Comparison of ENCODE assay signal across 12 cellular contexts in genomic region chr13:109275848-109276247, GRCh38.
DNase-seq lines count a peak whose midpoint lies in the region; ATAC-seq and TF ChIP-seq lines count a peak whose summit lies in the region.
"Had no signal": no experiment of that assay in that cellular context is flagged by ENCODE, and none has a peak within 500 bp of the region (broad histone marks: within the 10 kb centered on the region; RNA-seq: fewer than 3 reads in every experiment).

No MANE protein-coding gene starts in this region.

- H3K4me2 ChIP-seq in HCT116 (ENCODE audit: low read length): no peak overlapping the region

- RAD21 ChIA-PET in HCT116 (lab: Charles Lee; ENCODE audit: low non-redundant PET in 1 of 2, low total read pairs in 2 of 2, uncharacterized antibody in 2 of 2, unreplicated experiment in 2 of 2): no interaction called here

- no peak overlapping the region for H2AFZ ChIP-seq in ACC112 (ENCODE audit: low read length, unreplicated experiment)
- no peak overlapping the region for H2AFZ ChIP-seq in HCT116 (ENCODE audit: low read depth, low read length, poor library complexity, severe bottlenecking)

- H4K20me1 ChIP-seq in HCT116 (ENCODE audit: insufficient read depth): no peaks in the 10 kb centered on the region

- H3K36me3 ChIP-seq in ACC112 (ENCODE audit: insufficient read depth, low read length): no peaks in the 10 kb centered on the region
- H3K36me3 ChIP-seq in HCT116 (ENCODE audit: control insufficient read depth in 1 of 2, insufficient read depth in 2 of 2, low read length in 2 of 2): no peaks in the 10 kb centered on the region
- H3K36me3 ChIP-seq: esophagus squamous epithelium had no signal

- H3K27me3 ChIP-seq in ACC112 (ENCODE audit: insufficient read depth, low read length) (no peaks in the 10 kb centered on the region), HCT116 (ENCODE audit: insufficient read depth, low read length) (no peaks in the 10 kb centered on the region)
- H3K27me3 ChIP-seq: esophagus squamous epithelium had no signal

- intact Hi-C loops in HCT116 (cut with micrococcal nuclease): loop anchor here (2.0 to 10.0 kb wide), 2 partner anchors 311 to 511 kb away; partner anchors contain the start of gene IRS2

- in situ Hi-C loops in GM13976 (cut with MboI; ENCODE audit: low sequenced_read_pairs, unreplicated experiment): no loop called here

- no peak overlapping the region for H3K9ac ChIP-seq in HCT116 (ENCODE audit: low read length)

- CTCF ChIA-PET in HCT116 (lab: Charles Lee): no interaction called here

- H3K4me3 ChIP-seq in ACC112 (ENCODE audit: low read depth, low read length) (no peak overlapping the region), HCT116 (replicated peaks in 1 of 2; ENCODE audit: low read depth in 1 of 2, low read length in 2 of 2) (no peak overlapping the region)
- H3K4me3 ChIP-seq: esophagus squamous epithelium had no signal

- no peak for TF ChIP-seq POLR2A in HCT116 (IDR thresholded peaks at IDR 0.05; ENCODE audit: borderline replicate concordance, extremely low read depth, insufficient read depth, insufficient read length)

- peak; percentile 4 to 77 (median 66); a peak in 4 of 6 replicates for TF ChIP-seq CTCF in HCT116 (IDR thresholded peaks at IDR 0.05 in 2 of 3, conservative IDR thresholded peaks at IDR 0.05 in 1 of 3; ENCODE audit: borderline replicate concordance in 1 of 3, insufficient read depth in 1 of 3, low read depth in 2 of 3, low read length in 2 of 3)
- no peak for TF ChIP-seq CTCF in GM13976 (IDR thresholded peaks at IDR 0.05; ENCODE audit: borderline replicate concordance, control extremely low read depth, extremely low read depth, insufficient read depth, missing control alignments)

- POLR2A ChIA-PET in HCT116 (lab: Charles Lee): no interaction called here

- ATAC-seq in HCT116: peak; percentile 28
- peak; percentile 87 for ATAC-seq in left lobe of liver
- no peak for ATAC-seq in GM21576 (IDR thresholded peaks at IDR 0.05; ENCODE audit: unreplicated experiment)
- ATAC-seq in HG03196 (IDR thresholded peaks at IDR 0.05; ENCODE audit: unreplicated experiment): no peak
- ATAC-seq: T-cell had no signal

- H3K9me2 ChIP-seq in HCT116 (ENCODE audit: insufficient read depth): no peaks in the 10 kb centered on the region

- no peaks in the 10 kb centered on the region for H3K9me3 ChIP-seq in HCT116 (ENCODE audit: control insufficient read depth in 1 of 2, insufficient read depth in 1 of 2, low read depth in 1 of 2, low read length in 2 of 2)
- H3K9me3 ChIP-seq: esophagus squamous epithelium had no signal

- BruUV-seq in HCT116 (replicated peaks; lab: Mats Ljungman, UMichigan): no TSS peak

- H3K4me1 ChIP-seq in ACC112 (ENCODE audit: control insufficient read depth, insufficient read depth, low read length, unreplicated experiment) (peaks cover 37% of the 10 kb centered on the region), HCT116 (ENCODE audit: control insufficient read depth in 1 of 2, insufficient read depth in 2 of 2, low read length in 2 of 2) (peaks cover 38 to 48% of the 10 kb centered on the region in 2 experiments)

- H3K27ac ChIP-seq in ACC112 (ENCODE audit: low read depth, low read length): peak overlapping the region; percentile 99; the same call in 1 of the 2 replicates
- no peak overlapping the region for H3K27ac ChIP-seq in HCT116 (ENCODE audit: low read depth, low read length)
- H3K27ac ChIP-seq: esophagus squamous epithelium had no signal

- peak; percentile 28; the same call in 1 of the 2 replicates for TF ChIP-seq RAD21 in HCT116 (IDR thresholded peaks at IDR 0.05; ENCODE audit: low read depth)

- no peaks in the 10 kb centered on the region for H3K79me2 ChIP-seq in ACC112 (ENCODE audit: control insufficient read depth, insufficient read depth, low read length, unreplicated experiment)
- H3K79me2 ChIP-seq in HCT116 (ENCODE audit: insufficient read depth, low read length): peaks cover 17% of the 10 kb centered on the region

- no peak for DNase-seq in HCT116 (ENCODE audit: low read depth, low spot score)
- DNase-seq in amniotic epithelial cell (ENCODE audit: low read depth): peak; percentile 57
- no peak for DNase-seq in left lobe of liver (ENCODE audit: low spot score)
- no peak for DNase-seq in GM13976 (ENCODE audit: low spot score)
- DNase-seq in HPDE6-E6E7 (ENCODE audit: extremely low spot score): no peak
- DNase-seq: esophagus squamous epithelium, left cardiac atrium, NCI-H510A treated with DMSO at 0.1 percent for 48 hours, T-cell had no signal

TF ChIP-seq in HCT116, 20 proteins besides CTCF, POLR2A, EP300 and RAD21:
- TF ChIP-seq EZH2phosphoT487 (IDR thresholded peaks at IDR 0.05; ENCODE audit: borderline replicate concordance) (no peak), JUND (IDR thresholded peaks at IDR 0.05) (no peak), CEBPB (IDR thresholded peaks at IDR 0.05; ENCODE audit: low read depth) (no peak), YY1 (IDR thresholded peaks at IDR 0.05; ENCODE audit: extremely low read depth, insufficient replicate concordance, low read depth, low read length) (peak; percentile 37), ZFX (IDR thresholded peaks at IDR 0.05) (no peak), POLR2AphosphoS5 (IDR thresholded peaks at IDR 0.05; ENCODE audit: low read depth, low read length) (peak; percentile 26; the same call in 1 of the 2 replicates), SRF (IDR thresholded peaks at IDR 0.05; ENCODE audit: low read depth) (no peak)
- TF ChIP-seq, protein P1, sequence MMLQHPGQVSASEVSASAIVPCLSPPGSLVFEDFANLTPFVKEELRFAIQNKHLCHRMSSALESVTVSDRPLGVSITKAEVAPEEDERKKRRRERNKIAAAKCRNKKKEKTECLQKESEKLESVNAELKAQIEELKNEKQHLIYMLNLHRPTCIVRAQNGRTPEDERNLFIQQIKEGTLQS (IDR thresholded peaks at IDR 0.05): no peak

Comparison
In these comparisons a context has a peak if more than half of its experiments do, and no peak if none do; other contexts are left out.
1. ATAC-seq: peak in HCT116 (single experiment) and left lobe of liver (single experiment); none in GM21576 (single experiment) and HG03196 (single experiment).